21 cellular contexts compared by ENCODE assay signal in genomic region chr2:240956935-240957655, GRCh38. TPM values are rescaled to one million over a fixed set of nuclear protein-coding genes. Genes with fewer than 3 reads are reported as not detected.
DNase-seq lines count a peak whose midpoint lies in the region; ATAC-seq, FAIRE-seq and TF ChIP-seq lines count a peak whose summit lies in the region.
"Had no signal": no experiment of that assay in that cellular context is flagged by ENCODE, and none has a peak within 500 bp of the region (broad histone marks: within the 10 kb centered on the region; RNA-seq: fewer than 3 reads in every experiment).

No MANE protein-coding gene starts in this region.

- ATAC-seq in activated naive CD8-positive, alpha-beta T cell treated with anti-CD3 and anti-CD28 coated beads, Interleukin-2, amount 50 U/mL, for 24 hours = peak; percentile 9
- ATAC-seq: activated CD4-positive, CD25-positive, alpha-beta regulatory T cell treated with anti-CD3 and anti-CD28 coated beads, Interleukin-2, amount 50 U/mL, for 24 hours; esophagus mucosa; naive thymus-derived CD8-positive, alpha-beta T cell had no signal

- no peaks in the 10 kb centered on the region for H3K27me3 Mint-ChIP-seq in activated naive CD8-positive, alpha-beta T cell treated with anti-CD3 and anti-CD28 coated beads, Interleukin-2, amount 50 U/mL, for 24 hours
- no peaks in the 10 kb centered on the region for H3K27me3 Mint-ChIP-seq in activated naive CD8-positive, alpha-beta T cell treated with anti-CD3 and anti-CD28 coated beads for 36 hours

- peaks cover 2% of the 10 kb centered on the region for H3K27me3 ChIP-seq in bronchial epithelial cell (ENCODE audit: control insufficient read depth, insufficient read depth, low read length)
- peaks cover 0 to 10% (median 0%) of the 10 kb centered on the region in 7 donors for H3K27me3 ChIP-seq in spleen (replicated peaks in 1 of 7)
- no peaks in the 10 kb centered on the region for H3K27me3 ChIP-seq in A673 (replicated peaks; ENCODE audit: insufficient read depth, low read depth, low read length, poor library complexity)
- H3K27me3 ChIP-seq: MG63, vagina had no signal

- H3K9me3 ChIP-seq in spleen (no peaks in the 10 kb centered on the region), A673 (ENCODE audit: low read depth, low read length, poor library complexity, severe bottlenecking) (no peaks in the 10 kb centered on the region)
- H3K9me3 ChIP-seq: MG63, vagina had no signal

- H3K27ac Mint-ChIP-seq in activated naive CD8-positive, alpha-beta T cell treated with anti-CD3 and anti-CD28 coated beads, Interleukin-2, amount 50 U/mL, for 24 hours = no peak overlapping the region
- H3K27ac Mint-ChIP-seq in activated naive CD8-positive, alpha-beta T cell treated with anti-CD3 and anti-CD28 coated beads for 36 hours = no peak overlapping the region
- H3K27ac Mint-ChIP-seq: activated T-helper 2 cell treated with anti-CD3 and anti-CD28 coated beads, Interferon-gamma antibody, Interleukin-2, Interleukin-4, amounts not matched to agents 10 μg/mL and 5 μg/mL and 100 μg/mL, durations not matched to agents 14 hours and 24 hours and 36 hours had no signal

- POLR2A ChIA-PET in A673 (lab: Charles Lee; ENCODE audit: low non-redundant PET) = no interaction called here

- DNase-seq in activated naive CD8-positive, alpha-beta T cell treated with anti-CD3 and anti-CD28 coated beads, Interleukin-2, amount 50 U/mL, for 24 hours = no peak
- DNase-seq in activated naive CD8-positive, alpha-beta T cell treated with anti-CD3 and anti-CD28 coated beads for 36 hours = no peak
- DNase-seq in bronchial epithelial cell (ENCODE audit: low read depth) (no peak), mesenteric fat pad (ENCODE audit: low spot score) (peak; percentile 67), spleen (peak; percentile 68), A673 (ENCODE audit: low spot score) (no peak), nucleus accumbens (lab: John Stamatoyannopoulos, UW) (no peak), dedifferentiated amniotic fluid mesenchymal stem cell (ENCODE audit: extremely low spot score) (no peak)
- DNase-seq: NCI-H1417 treated with DMSO at 0.1 percent for 48 hours, NCI-H526 had no signal

- H3K4me3 ChIP-seq in bronchial epithelial cell (ENCODE audit: low read depth, low read length) (no peak overlapping the region), spleen (no peak overlapping the region), A673 (ENCODE audit: low read depth, low read length, poor library complexity, severe bottlenecking) (no peak overlapping the region)
- H3K4me3 ChIP-seq: MG63, vagina had no signal

- TF ChIP-seq POLR2A in spleen (IDR thresholded peaks at IDR 0.05) = no peak

- BruUV-seq in A673 (replicated peaks; lab: Mats Ljungman, UMichigan) = no TSS peak

- H3K27ac ChIP-seq in spleen (peak overlapping the region in 1 of 8 donors; percentile 11), A673 (ENCODE audit: low read depth, low read length, poor library complexity, severe bottlenecking) (no peak overlapping the region)
- H3K27ac ChIP-seq: HL-60 had no signal

- CTCF ChIA-PET in A673 (lab: Charles Lee) = no interaction called here

- H3K36me3 ChIP-seq in bronchial epithelial cell (ENCODE audit: control insufficient read depth, insufficient read depth, low read length) = no peaks in the 10 kb centered on the region
- H3K36me3 ChIP-seq in spleen = no peaks in the 10 kb centered on the region
- no peaks in the 10 kb centered on the region for H3K36me3 ChIP-seq in A673 (ENCODE audit: insufficient read depth, low read length, poor library complexity, severe bottlenecking)
- H3K36me3 ChIP-seq: MG63, vagina had no signal

- TF ChIP-seq CTCF in bronchial epithelial cell (IDR thresholded peaks at IDR 0.05; ENCODE audit: insufficient read depth, low read length, severe bottlenecking) (no peak), spleen (IDR thresholded peaks at IDR 0.05 in 8 of 11, conservative IDR thresholded peaks at IDR 0.05 in 3 of 11) (no peak), A673 (conservative IDR thresholded peaks at IDR 0.05; ENCODE audit: low read depth, low read length) (no peak)

- peaks cover 6 to 28% (median 15%) of the 10 kb centered on the region in 6 donors for H3K4me1 ChIP-seq in spleen
- H3K4me1 ChIP-seq in A673 (ENCODE audit: insufficient read depth, low read length, poor library complexity, severe bottlenecking) = peaks cover 22% of the 10 kb centered on the region

- 89 to 95% (median 90%) methylated on average over 24 to 32 of the region's 32 CpGs for WGBS in spleen, 5 donors

- H3K4me3 Mint-ChIP-seq in activated naive CD8-positive, alpha-beta T cell treated with anti-CD3 and anti-CD28 coated beads, Interleukin-2, amount 50 U/mL, for 24 hours = no peak overlapping the region
- no peak overlapping the region for H3K4me3 Mint-ChIP-seq in activated naive CD8-positive, alpha-beta T cell treated with anti-CD3 and anti-CD28 coated beads for 36 hours
- H3K4me3 Mint-ChIP-seq: naive thymus-derived CD8-positive, alpha-beta T cell had no signal

- intact Hi-C loops in spleen (cut with DNase I; ENCODE audit: low total_unique reads) (no loop called here), A673 (cut with micrococcal nuclease; ENCODE audit: unreplicated experiment) (no loop called here)

- H3K9me3 Mint-ChIP-seq in activated naive CD8-positive, alpha-beta T cell treated with anti-CD3 and anti-CD28 coated beads, Interleukin-2, amount 50 U/mL, for 24 hours = no peaks in the 10 kb centered on the region
- H3K9me3 Mint-ChIP-seq in activated naive CD8-positive, alpha-beta T cell treated with anti-CD3 and anti-CD28 coated beads for 36 hours = no peaks in the 10 kb centered on the region
- H3K9me3 Mint-ChIP-seq: activated T-helper 2 cell treated with anti-CD3 and anti-CD28 coated beads, Interferon-gamma antibody, Interleukin-2, Interleukin-4, amounts not matched to agents 10 μg/mL and 5 μg/mL and 100 μg/mL, durations not matched to agents 14 hours and 24 hours and 36 hours had no signal

- no peaks in the 10 kb centered on the region for H3K4me1 Mint-ChIP-seq in activated naive CD8-positive, alpha-beta T cell treated with anti-CD3 and anti-CD28 coated beads, Interleukin-2, amount 50 U/mL, for 24 hours
- H3K4me1 Mint-ChIP-seq in activated naive CD8-positive, alpha-beta T cell treated with anti-CD3 and anti-CD28 coated beads for 36 hours = no peaks in the 10 kb centered on the region
- H3K4me1 Mint-ChIP-seq: naive thymus-derived CD8-positive, alpha-beta T cell had no signal

- no peaks in the 10 kb centered on the region for H3K36me3 Mint-ChIP-seq in activated naive CD8-positive, alpha-beta T cell treated with anti-CD3 and anti-CD28 coated beads, Interleukin-2, amount 50 U/mL, for 24 hours (ENCODE audit: low read depth)
- no peaks in the 10 kb centered on the region for H3K36me3 Mint-ChIP-seq in activated naive CD8-positive, alpha-beta T cell treated with anti-CD3 and anti-CD28 coated beads for 36 hours
- H3K36me3 Mint-ChIP-seq: naive thymus-derived CD8-positive, alpha-beta T cell had no signal

- FAIRE-seq in bronchial epithelial cell (lab: Jason Lieb, UNC) = peak; percentile 18
- FAIRE-seq: D721Med, frontal cortex, G401.6, keratinocyte had no signal

RNA-seq across cellular contexts. Expression of gene SNED1, which starts 41.3 kb away (rescaled TPM):
- total RNA-seq in activated naive CD8-positive, alpha-beta T cell treated with anti-CD3 and anti-CD28 coated beads for 36 hours = 1 to 10 TPM in 1 of 2 experiments, under 1 TPM in 1; 0.91 to 1.0 TPM
- 0.26 and 0.38 TPM in 2 replicates for total RNA-seq in bronchial epithelial cell
- total RNA-seq in mesenteric fat pad = 58.0 TPM
- total RNA-seq in spleen = 10 to 100 TPM; 41.2 to 85.3 (median 66.2) TPM
- 1 to 10 TPM; 2.6 to 9.5 (median 4.6) TPM for polyA plus RNA-seq in spleen
- 3.0 and 5.0 TPM in 2 replicates for total RNA-seq in A673 (2021)

RNA-seq across cellular contexts. Expression of gene CROCC2, which starts 51.0 kb away (rescaled TPM):
- not detected for total RNA-seq in activated naive CD8-positive, alpha-beta T cell treated with anti-CD3 and anti-CD28 coated beads for 36 hours
- total RNA-seq in bronchial epithelial cell (0.26 TPM in 1 of 2 replicates, not detected in the other), mesenteric fat pad (not detected), spleen (1 to 10 TPM in 4 of 7 donors, under 1 TPM in 3; 0.29 to 3.6 (median 1.1) TPM), A673 (2021) (not detected in 2 replicates)
- polyA plus RNA-seq in spleen = under 1 TPM; 0.04 to 0.74 (median 0.17) TPM
- total RNA-seq: activated T-helper 2 cell treated with anti-CD3 and anti-CD28 coated beads, Interferon-gamma antibody, Interleukin-2, Interleukin-4, amounts not matched to agents 10 μg/mL and 5 μg/mL and 100 μg/mL, durations not matched to agents 14 hours and 24 hours and 36 hours; frontal cortex; naive thymus-derived CD8-positive, alpha-beta T cell had no signal
- polyA plus RNA-seq: keratinocyte; naive thymus-derived CD8-positive, alpha-beta T cell had no signal

Comparison
In these comparisons a context has a peak if more than half of its experiments do, and no peak if none do; other contexts are left out.
1. DNase-seq: peak in mesenteric fat pad (single experiment) and spleen (single experiment); none in activated naive CD8-positive, alpha-beta T cell treated with anti-CD3 and anti-CD28 coated beads, Interleukin-2, amount 50 U/mL, for 24 hours (single experiment), activated naive CD8-positive, alpha-beta T cell treated with anti-CD3 and anti-CD28 coated beads for 36 hours (single experiment), bronchial epithelial cell (single experiment), A673 (single experiment), nucleus accumbens (0 of 56) and dedifferentiated amniotic fluid mesenchymal stem cell (single experiment).